ENCODE assay signal across 23 cellular contexts in the genomic region with DNA sequence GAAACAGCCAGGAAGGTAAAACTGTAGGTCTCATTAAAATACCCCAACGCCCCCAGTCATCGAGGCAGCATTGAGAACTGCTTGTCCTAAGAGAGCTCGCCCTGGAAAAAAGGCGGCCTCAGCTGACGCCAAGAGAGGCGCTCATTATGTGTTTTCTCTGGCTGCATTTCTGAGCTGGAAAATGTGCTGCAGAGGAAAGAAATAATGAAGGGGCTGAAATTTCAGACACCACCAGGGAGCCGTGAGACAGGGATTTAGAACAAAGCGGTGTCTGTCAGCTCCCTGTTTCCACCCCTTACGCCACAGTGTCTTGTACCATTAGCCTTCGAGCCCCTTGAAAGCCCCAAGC. TPM values are rescaled to one million over a fixed set of nuclear protein-coding genes. Genes with fewer than 3 reads are reported as not detected.
A peak's percentile ranks its signal among the peaks of the same experiment; 100 is the strongest.
DNase-seq lines count a peak whose midpoint lies in the region; ATAC-seq and TF ChIP-seq lines count a peak whose summit lies in the region.
"Had no signal": no experiment of that assay in that cellular context is flagged by ENCODE, and none has a peak within 500 bp of the region (broad histone marks: within the 10 kb centered on the region; RNA-seq: fewer than 3 reads in every experiment).

No MANE protein-coding gene starts in this region.

- H3K9me3 ChIP-seq in neuronal stem cell (replicated peaks in 1 of 2; ENCODE audit: control insufficient read depth in 2 of 2, insufficient read depth in 1 of 2, low read depth in 1 of 2, low read length in 2 of 2) (no peaks in the 10 kb centered on the region), WERI-Rb-1 (ENCODE audit: severe bottlenecking) (no peaks in the 10 kb centered on the region)
- H3K9me3 ChIP-seq: Caco-2, mucosa of descending colon, thoracic aorta, vagina had no signal

- no peak overlapping the region for H4K91ac ChIP-seq in neuronal stem cell (ENCODE audit: low read depth, low read length, poor library complexity)

- no peak overlapping the region for H3K18ac ChIP-seq in neuronal stem cell (ENCODE audit: low read length)

- no peak overlapping the region for H4K8ac ChIP-seq in neuronal stem cell (ENCODE audit: low read depth, low read length)

- no peak for ATAC-seq in GM19324 (IDR thresholded peaks at IDR 0.05; ENCODE audit: low FRiP score, unreplicated experiment)
- ATAC-seq: effector memory CD8-positive, alpha-beta T cell; esophagus mucosa; foreskin keratinocyte; GM12878; mucosa of descending colon; stimulated activated effector memory CD8-positive, alpha-beta T cell treated with anti-CD3 and anti-CD28 coated beads, Interleukin-12 subunit alpha, Interleukin-12 subunit beta, amount 100 ng/mL, for 72 hours had no signal

- peaks cover 0 to 13% of the 10 kb centered on the region in 2 donors for H3K4me1 ChIP-seq in neuronal stem cell (ENCODE audit: control insufficient read depth in 2 of 2, insufficient read depth in 1 of 2, low read depth in 1 of 2, low read length in 2 of 2)
- H3K4me1 ChIP-seq: foreskin keratinocyte, vagina had no signal

- H3K9ac ChIP-seq in neuronal stem cell (ENCODE audit: low read depth, low read length, poor library complexity): no peak overlapping the region

- no peak overlapping the region for H3K4ac ChIP-seq in neuronal stem cell (ENCODE audit: low read length)

- no peak overlapping the region for H3K4me2 ChIP-seq in neuronal stem cell (ENCODE audit: insufficient read depth, low read length, poor library complexity, severe bottlenecking)
- H3K4me2 ChIP-seq: hepatocyte had no signal

- no CpG with 5 or more reads among the region's 10 CpGs for WGBS in neuronal stem cell (ENCODE audit: extremely low coverage in 2 of 2, insufficient read length in 2 of 2, insufficient replicate concordance in 1 of 2), 2 donors

- H2BK120ac ChIP-seq in neuronal stem cell (ENCODE audit: low read depth, low read length): no peak overlapping the region

- H3K4me3 ChIP-seq in neuronal stem cell (ENCODE audit: low read length in 2 of 2): no peak overlapping the region
- no peak overlapping the region for H3K4me3 ChIP-seq in WERI-Rb-1 (ENCODE audit: low read depth, low read length)
- H3K4me3 ChIP-seq: GM12878, hepatocyte, mucosa of descending colon, thoracic aorta, vagina had no signal

- no peak for TF ChIP-seq CTCF in WERI-Rb-1 (IDR thresholded peaks at IDR 0.05; ENCODE audit: low read depth, low read length)

- no peak overlapping the region for H2BK15ac ChIP-seq in neuronal stem cell (ENCODE audit: low read length)

- H3K14ac ChIP-seq in neuronal stem cell (ENCODE audit: low read length): no peak overlapping the region

- peak; percentile 75 for DNase-seq in Ammon's horn (ENCODE audit: low spot score)
- DNase-seq in NCI-H2227 treated with DMSO at 0.1 percent for 48 hours (lab: John Stamatoyannopoulos, UW): peak; percentile 39
- peak; percentile 54 for DNase-seq in globus pallidus (ENCODE audit: low spot score)
- no peak for DNase-seq in neuronal stem cell (ENCODE audit: low spot score)
- DNase-seq in COR-L47 (lab: John Stamatoyannopoulos, UW): no peak
- DNase-seq in WERI-Rb-1: no peak
- DNase-seq in SW480 (ENCODE audit: low spot score): no peak
- DNase-seq: activated CD4-positive, alpha-beta T cell treated with anti-CD3 and anti-CD28 coated beads, Interleukin-2, amount 50 U/mL, for 48 hours; activated CD8-positive, alpha-beta memory T cell treated with anti-CD3 and anti-CD28 coated beads, Interleukin-2, amount 50 U/mL, for 48 hours; Caco-2; effector memory CD8-positive, alpha-beta T cell; foreskin keratinocyte; mucosa of descending colon; NCI-H146; NCI-H82 had no signal

- no peak overlapping the region for H2BK12ac ChIP-seq in neuronal stem cell (ENCODE audit: low read length)

- H3K27me3 ChIP-seq in neuronal stem cell (ENCODE audit: control insufficient read depth in 3 of 3, insufficient read depth in 3 of 3, low read depth in 1 of 3, low read length in 3 of 3) (peaks cover 0 to 42% (median 0%) of the 10 kb centered on the region in 3 experiments), WERI-Rb-1 (ENCODE audit: insufficient read depth, low read depth, severe bottlenecking) (no peaks in the 10 kb centered on the region)
- H3K27me3 ChIP-seq: hepatocyte, vagina had no signal

- no peak overlapping the region for H2AK5ac ChIP-seq in neuronal stem cell (ENCODE audit: low read depth, low read length)

- H2AFZ ChIP-seq in neuronal stem cell (ENCODE audit: low read length): no peak overlapping the region
- H2AFZ ChIP-seq: hepatocyte had no signal

- H2BK5ac ChIP-seq in neuronal stem cell (ENCODE audit: low read length): no peak overlapping the region

- no peaks in the 10 kb centered on the region for H3K79me1 ChIP-seq in neuronal stem cell (ENCODE audit: low read depth, low read length)

- H3K27ac ChIP-seq in neuronal stem cell (replicated peaks; ENCODE audit: low read length) (peak overlapping the region; percentile 58), WERI-Rb-1 (no peak overlapping the region)
- H3K27ac ChIP-seq: foreskin keratinocyte, thoracic aorta, vagina had no signal

- H3K36me3 ChIP-seq in neuronal stem cell (replicated peaks in 1 of 2; ENCODE audit: control insufficient read depth in 2 of 2, insufficient read depth in 2 of 2, low read length in 2 of 2) (no peaks in the 10 kb centered on the region), WERI-Rb-1 (no peaks in the 10 kb centered on the region)
- H3K36me3 ChIP-seq: thoracic aorta, vagina had no signal

- H3K23ac ChIP-seq in neuronal stem cell (ENCODE audit: low read depth, low read length, poor library complexity): no peak overlapping the region

RNA-seq across cellular contexts. Expression of gene USH1C, which starts 14.4 kb away (rescaled TPM):
- 0.57 TPM for polyA plus RNA-seq in neuronal stem cell (2013, experiment 1 of 2)
- polyA plus RNA-seq in neuronal stem cell (2013, experiment 2 of 2): 0.66 TPM
- polyA plus RNA-seq: BJ, foreskin keratinocyte, GM12878 had no signal

RNA-seq across cellular contexts. Expression of gene OTOG, which starts 17.3 kb away (rescaled TPM):
- polyA plus RNA-seq in neuronal stem cell (2013, experiment 1 of 2): 0.35 TPM
- 0.37 TPM for polyA plus RNA-seq in neuronal stem cell (2013, experiment 2 of 2)
- polyA plus RNA-seq: BJ, foreskin keratinocyte, GM12878 had no signal

RNA-seq across cellular contexts. Expression of gene ABCC8, which starts 53.1 kb away (rescaled TPM):
- 0.85 TPM for polyA plus RNA-seq in neuronal stem cell (2013, experiment 1 of 2)
- 0.51 TPM for polyA plus RNA-seq in neuronal stem cell (2013, experiment 2 of 2)
- polyA plus RNA-seq: BJ, foreskin keratinocyte, GM12878, hepatocyte had no signal

Comparison
In these comparisons a context has a peak if more than half of its experiments do, and no peak if none do; other contexts are left out.
1. DNase-seq: peak in Ammon's horn (single experiment), NCI-H2227 treated with DMSO at 0.1 percent for 48 hours (single experiment) and globus pallidus (single experiment); none in neuronal stem cell (single experiment), COR-L47 (single experiment), WERI-Rb-1 (single experiment) and SW480 (single experiment).